Comparison of ENCODE assay signal across 8 cellular contexts in genomic region chr17:69335018-69335417, GRCh38. TPM values are rescaled to one million over a fixed set of nuclear protein-coding genes. Genes with fewer than 3 reads are reported as not detected.
A peak's percentile ranks its signal among the peaks of the same experiment; 100 is the strongest.
DNase-seq lines count a peak whose midpoint lies in the region; ATAC-seq and TF ChIP-seq lines count a peak whose summit lies in the region.

No MANE protein-coding gene starts in this region.

- H2AK5ac ChIP-seq in mesendoderm (ENCODE audit: low read length) = no peak overlapping the region

- H3K9ac ChIP-seq in KMS-11 (no peak overlapping the region), mesendoderm (ENCODE audit: low read length) (no peak overlapping the region)

- H3K4me2 ChIP-seq in KMS-11 (no peak overlapping the region), mesendoderm (ENCODE audit: low read length) (no peak overlapping the region)

- H3K23ac ChIP-seq in mesendoderm (ENCODE audit: low read length) = no peak overlapping the region

- no peak overlapping the region for H2BK120ac ChIP-seq in mesendoderm (ENCODE audit: low read depth, low read length)

- H4K8ac ChIP-seq in mesendoderm (ENCODE audit: low read depth, low read length) = no peak overlapping the region

- peaks cover 8 to 17% (median 12%) of the 10 kb centered on the region in 5 experiments for H3K9me3 Mint-ChIP-seq in brain

- no peak overlapping the region for H3K18ac ChIP-seq in mesendoderm (ENCODE audit: low read length)

- no peak overlapping the region for H3K4me3 Mint-ChIP-seq in brain

- H4K20me1 ChIP-seq in KMS-11 (ENCODE audit: insufficient read depth) = no peaks in the 10 kb centered on the region

- no CpG with 5 or more reads among the region's 2 CpGs for WGBS in mesendoderm (ENCODE audit: extremely low coverage, insufficient coverage, low lambda C conversion rate)

- H3K4me1 Mint-ChIP-seq in brain = peaks cover 6% of the 10 kb centered on the region

- H3K4me1 ChIP-seq in KMS-11 (ENCODE audit: low read depth, poor library complexity, severe bottlenecking) = no peaks in the 10 kb centered on the region
- H3K4me1 ChIP-seq in mesendoderm (ENCODE audit: control insufficient read depth, low read depth, low read length) = no peaks in the 10 kb centered on the region
- H3K4me1 ChIP-seq in SJCRH30 = no peaks in the 10 kb centered on the region

- TF ChIP-seq CTCF in GM10266 (IDR thresholded peaks at IDR 0.05; ENCODE audit: control insufficient read depth, insufficient read depth, low read depth, missing control alignments) (peak; percentile 20), KMS-11 (conservative IDR thresholded peaks at IDR 0.05; ENCODE audit: low read depth, low read length) (peak; percentile 27; the same call in 1 of the 2 replicates), brain (conservative IDR thresholded peaks at IDR 0.05) (peak; percentile 50 to 57)

- no peak overlapping the region for H3K27ac Mint-ChIP-seq in brain

- H3K4ac ChIP-seq in mesendoderm (ENCODE audit: low read depth, low read length) = no peak overlapping the region

- DNase-seq in GM10266 (ENCODE audit: extremely low spot score) (peak; percentile 21), mesendoderm (peak; percentile 76), SJCRH30 (no peak), 8988T (no peak)

- H3K79me2 ChIP-seq in KMS-11 (ENCODE audit: insufficient read depth, low read depth) (no peaks in the 10 kb centered on the region), mesendoderm (ENCODE audit: control insufficient read depth, insufficient read depth, low read length) (no peaks in the 10 kb centered on the region)

- no peaks in the 10 kb centered on the region for H3K9me3 ChIP-seq in SJCRH30 (replicated peaks)

- H3K36me3 ChIP-seq in KMS-11 (ENCODE audit: insufficient read depth) (no peaks in the 10 kb centered on the region), mesendoderm (ENCODE audit: control insufficient read depth, insufficient read depth, low read length) (no peaks in the 10 kb centered on the region), SJCRH30 (no peaks in the 10 kb centered on the region)

- peaks cover 11% of the 10 kb centered on the region for H3K27me3 Mint-ChIP-seq in brain

- no peak overlapping the region for H3K27ac ChIP-seq in KMS-11
- no peak overlapping the region for H3K27ac ChIP-seq in mesendoderm (ENCODE audit: low read depth, low read length)
- no peak overlapping the region for H3K27ac ChIP-seq in SJCRH30

- no peak overlapping the region for H2AFZ ChIP-seq in KMS-11 (ENCODE audit: low read depth)

- H2BK15ac ChIP-seq in mesendoderm (replicated peaks; ENCODE audit: low read depth) = no peak overlapping the region

- H3K56ac ChIP-seq in mesendoderm (ENCODE audit: low read length) = no peak overlapping the region

- H3K27me3 ChIP-seq in KMS-11 (ENCODE audit: insufficient read depth, low read depth) (no peaks in the 10 kb centered on the region), mesendoderm (ENCODE audit: insufficient read depth, low read length, poor library complexity) (no peaks in the 10 kb centered on the region), SJCRH30 (no peaks in the 10 kb centered on the region)

- no peaks in the 10 kb centered on the region for H3K79me1 ChIP-seq in mesendoderm (ENCODE audit: low read length)

- H3K4me3 ChIP-seq in KMS-11 (IDR thresholded peaks at IDR 0.05; ENCODE audit: insufficient read depth, low read depth, low read length) (no peak overlapping the region), mesendoderm (ENCODE audit: low read length) (no peak overlapping the region), SJCRH30 (no peak overlapping the region)

- ATAC-seq in HG02870 (IDR thresholded peaks at IDR 0.05; ENCODE audit: unreplicated experiment) = no peak
- no peak for ATAC-seq in HG03342 (IDR thresholded peaks at IDR 0.05; ENCODE audit: unreplicated experiment)

- H3K36me3 Mint-ChIP-seq in brain = no peaks in the 10 kb centered on the region

- H4K5ac ChIP-seq in mesendoderm (ENCODE audit: low read length) = no peak overlapping the region

- H2BK5ac ChIP-seq in mesendoderm (ENCODE audit: low read length) = no peak overlapping the region

RNA-seq across cellular contexts. Expression of gene ABCA5, which starts 8.1 kb away (rescaled TPM):
- polyA plus RNA-seq in brain (ENCODE audit: insufficient read depth, low read depth, low replicate concordance) = 3.1 TPM
- polyA plus RNA-seq in mesendoderm (2013, experiment 1 of 2) = 0.74 TPM
- polyA plus RNA-seq in mesendoderm (2013, experiment 2 of 2) = 0.70 TPM
- 0.13 TPM in 1 of 2 replicates, not detected in the other for total RNA-seq in SJCRH30 (2014; rRNA removed; shearing (Covaris generic))

Comparison
In these comparisons a context has a peak if more than half of its experiments do, and no peak if none do; other contexts are left out.
1. DNase-seq: peak in GM10266 (single experiment) and mesendoderm (single experiment); none in SJCRH30 (0 of 2) and 8988T (single experiment).
2. Peak in every context shown above with its lines, with median percentiles within 50 percentile points of each other: CTCF ChIP-seq.